ENCODE assay signal across 11 cellular contexts in the genomic region with DNA sequence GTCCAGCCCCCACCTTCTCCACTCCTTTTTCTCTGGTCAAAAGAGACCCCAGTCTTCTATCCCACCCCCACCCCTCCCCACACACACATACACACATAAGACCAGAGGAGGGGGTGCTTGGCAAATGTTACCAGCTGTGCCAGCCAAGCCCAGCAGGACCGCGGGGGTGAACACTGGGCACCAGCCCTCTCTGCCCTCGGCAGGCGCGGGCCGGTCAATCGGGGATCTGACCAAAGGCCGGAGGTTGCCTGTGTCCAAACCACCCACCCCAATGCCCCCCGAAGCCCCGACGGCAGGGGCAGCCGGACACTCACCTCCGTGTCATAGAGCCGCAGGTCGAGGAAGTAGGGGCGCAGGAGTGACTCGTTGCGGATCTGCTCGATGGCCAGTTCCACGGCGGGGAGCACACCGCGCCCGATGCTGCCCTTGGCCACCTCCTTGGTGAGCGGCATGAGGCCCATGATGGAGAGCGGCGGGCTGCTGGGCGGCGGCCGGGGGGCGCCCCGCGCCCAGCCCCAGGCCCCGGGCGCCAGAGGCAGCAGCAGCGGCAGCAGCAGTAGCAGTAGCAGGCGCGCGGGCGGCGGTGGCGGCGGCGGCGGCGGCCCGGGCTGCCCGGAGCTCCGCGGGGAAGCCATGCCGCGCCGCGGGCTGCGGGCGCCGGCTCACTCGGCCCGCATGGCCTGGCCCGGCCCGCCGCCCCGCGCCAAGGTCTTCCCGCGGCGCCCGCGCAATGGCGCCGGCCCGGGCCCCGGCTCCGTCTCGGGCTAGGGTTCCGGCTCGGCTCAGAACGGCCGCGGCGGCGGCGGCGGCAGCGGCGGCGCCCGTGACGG. TPM values are rescaled to one million over a fixed set of nuclear protein-coding genes. Genes with fewer than 3 reads are reported as not detected.
A peak's percentile ranks its signal among the peaks of the same experiment; 100 is the strongest.
DNase-seq lines count a peak whose midpoint lies in the region; ATAC-seq, FAIRE-seq and TF ChIP-seq lines count a peak whose summit lies in the region.
"Had no signal": no experiment of that assay in that cellular context is flagged by ENCODE, and none has a peak within 500 bp of the region (broad histone marks: within the 10 kb centered on the region; RNA-seq: fewer than 3 reads in every experiment).

No MANE protein-coding gene starts in this region.

- POLR2A ChIA-PET in HepG2 (lab: Yijun Ruan, JAX) = no interaction called here

- no peaks in the 10 kb centered on the region; the same call in 1 of the 2 replicates for H4K20me1 ChIP-seq in HepG2 (ENCODE audit: insufficient read depth, low read length)

- no TSS peak for BruUV-seq in HepG2 (replicated peaks; lab: Mats Ljungman, UMichigan)

- no peak overlapping the region for H3K27ac ChIP-seq in right atrium auricular region
- H3K27ac ChIP-seq in HepG2 (ENCODE audit: extremely low read length, insufficient read depth, low read length) = no peak overlapping the region
- no peak overlapping the region for H3K27ac ChIP-seq in urinary bladder (ENCODE audit: low read depth)

- ATAC-seq in left cardiac atrium (no peak), HepG2 (no peak), left colon (no peak), GM18502 (IDR thresholded peaks at IDR 0.05; ENCODE audit: poor library complexity, unreplicated experiment) (no peak), HG03280 (IDR thresholded peaks at IDR 0.05; ENCODE audit: unreplicated experiment) (no peak)

- FAIRE-seq in HepG2 (lab: Jason Lieb, UNC) = no peak

- TF ChIP-seq POLR2A in HepG2 (IDR thresholded peaks at IDR 0.05; ENCODE audit: insufficient read depth in 1 of 2, low read depth in 2 of 2, low read length in 2 of 2) = no peak

- CTCF ChIA-PET in HepG2 (lab: Yijun Ruan, JAX; ENCODE audit: low intra/inter-chr PET ratio, low total read pairs) = no interaction called here

- 0 out of 2 replicates have a peak overlapping the region, but pooled peaks have one; percentile 12 for H3K4me2 ChIP-seq in HepG2 (ENCODE audit: low read depth, low read length)

- H3K9me3 ChIP-seq in right atrium auricular region (no peaks in the 10 kb centered on the region), HepG2 (ENCODE audit: low read length) (no peaks in the 10 kb centered on the region)

- no peak overlapping the region for H3K9ac ChIP-seq in HepG2 (ENCODE audit: insufficient read depth, low read depth, low read length)

- in situ Hi-C loops in HepG2 (cut with HindIII; ENCODE audit: extremely low pct_ligation_motif_present, low pct_unique_long_range_greater_than_20kb) = loop anchor here (10.0 kb wide), 1 partner anchor 394 kb away; no protein-coding TSS in a partner anchor

- TF ChIP-seq RAD21 in HepG2 (CRISPR knock-in tag; IDR thresholded peaks at IDR 0.05) = no peak

- peaks cover 0 to 24% of the 10 kb centered on the region in 2 donors for H3K4me1 ChIP-seq in right atrium auricular region
- no peaks in the 10 kb centered on the region for H3K4me1 ChIP-seq in HepG2 (ENCODE audit: insufficient read depth, low read length)
- no peaks in the 10 kb centered on the region for H3K4me1 ChIP-seq in urinary bladder (ENCODE audit: insufficient read depth)

- no CpG with 5 or more reads among the region's 89 CpGs for WGBS in HepG2 (ENCODE audit: low lambda C conversion rate)
- 4% methylated on average over 88 of the region's 89 CpGs for WGBS in urinary bladder

- H2AFZ ChIP-seq in HepG2 (ENCODE audit: low read length) = no peak overlapping the region

- H3K27me3 ChIP-seq in right atrium auricular region (peaks cover 3 to 19% of the 10 kb centered on the region in 2 donors), HepG2 (ENCODE audit: control insufficient read depth in 1 of 2, insufficient read depth in 2 of 2, low read length in 2 of 2) (peaks cover 2 to 42% of the 10 kb centered on the region in 2 experiments; a peak in 4 of 5 replicates)

- TF ChIP-seq EP300 in HepG2 (IDR thresholded peaks at IDR 0.05; ENCODE audit: low read depth in 2 of 2, low read length in 2 of 2) = no peak
- TF ChIP-seq EP300 in HepG2 (CRISPR knock-in tag; IDR thresholded peaks at IDR 0.05; ENCODE audit: borderline replicate concordance) = no peak

- intact Hi-C loops in left cardiac atrium (cut with DNase I) (loop anchor here in 1 of 2 donors (5.0 kb wide), 1 partner anchor 391 kb away; no protein-coding TSS in a partner anchor), HepG2 (cut with micrococcal nuclease; ENCODE audit: unreplicated experiment) (loop anchor here (2.0 kb wide), 1 partner anchor 60 kb away; no protein-coding TSS in a partner anchor), left colon (cut with DNase I, micrococcal nuclease) (no loop called here)

- H3K4me3 ChIP-seq in right atrium auricular region (peak overlapping the region; percentile 19 to 45), HepG2 (replicated peaks in 1 of 3; ENCODE audit: insufficient read depth in 1 of 3, low read depth in 2 of 3, low read length in 3 of 3) (no peak overlapping the region), urinary bladder (ENCODE audit: low read depth, low read length) (peak overlapping the region; percentile 44)

- no peaks in the 10 kb centered on the region for H3K79me2 ChIP-seq in HepG2 (ENCODE audit: insufficient read depth, low read length)

- TF ChIP-seq CTCF in right atrium auricular region (IDR thresholded peaks at IDR 0.05) = no peak
- no peak for TF ChIP-seq CTCF in HepG2 (CRISPR knock-in tag; IDR thresholded peaks at IDR 0.05)

- no peaks in the 10 kb centered on the region for H3K36me3 ChIP-seq in right atrium auricular region
- no peaks in the 10 kb centered on the region for H3K36me3 ChIP-seq in HepG2 (replicated peaks in 1 of 2; ENCODE audit: control insufficient read depth in 1 of 2, insufficient read depth in 2 of 2, low read length in 2 of 2)
- no peaks in the 10 kb centered on the region for H3K36me3 ChIP-seq in urinary bladder (ENCODE audit: insufficient read depth)

- DNase-seq in right atrium auricular region (ENCODE audit: low spot score) = no peak
- no peak for DNase-seq in left cardiac atrium
- peak; percentile 34 for DNase-seq in astrocyte of the hippocampus (ENCODE audit: low read depth, low spot score)
- no peak for DNase-seq in HepG2 (ENCODE audit: low spot score)
- DNase-seq in left colon = no peak
- DNase-seq: activated T-cell treated with anti-CD3 and anti-CD28 coated beads, Interleukin-2, amount 50 U/mL, for 72 hours; DMS153; MV-4-11 had no signal

TF ChIP-seq in HepG2, 621 proteins besides CTCF, POLR2A, EP300 and RAD21:
- TF ChIP-seq SRSF4 (IDR thresholded peaks at IDR 0.05; ENCODE audit: low read depth, low read length, poor library complexity, severe bottlenecking) = no peak
- TF ChIP-seq ZBTB25 (CRISPR knock-in tag; IDR thresholded peaks at IDR 0.05) = no peak
- no peak for TF ChIP-seq SP5 (CRISPR knock-in tag; IDR thresholded peaks at IDR 0.05; ENCODE audit: borderline replicate concordance, low read depth)
- no peak for TF ChIP-seq ZNF652 (CRISPR knock-in tag; IDR thresholded peaks at IDR 0.05; ENCODE audit: borderline replicate concordance, low read depth)

RNA-seq across cellular contexts. Expression of gene GABBR2, which starts 0.4 kb away (rescaled TPM):
- total RNA-seq in right atrium auricular region = under 1 TPM in 1 of 2 donors, not detected in 1; 0.22 TPM
- total RNA-seq in left cardiac atrium = under 1 TPM in 1 of 2 donors, not detected in 1; 0.41 TPM
- total RNA-seq in HepG2 (2016; rRNA removed; fragmentation: Illumina TruSeq; extraction: Trizol) = 0.02 TPM in 1 of 2 replicates, not detected in the other
- not detected in 2 replicates for total RNA-seq in HepG2 (2016; cell fraction: cytosol; rRNA removed; fragmentation: Illumina TruSeq; extraction: Trizol; ENCODE audit: low read depth)
- total RNA-seq in HepG2 (2016; cell fraction: insoluble cytoplasmic fraction; rRNA removed; fragmentation: Illumina TruSeq; extraction: Trizol) = 0.17 TPM in 1 of 2 replicates, not detected in the other
- not detected in 2 replicates for total RNA-seq in HepG2 (2016; cell fraction: membrane; rRNA removed; fragmentation: Illumina TruSeq; extraction: Trizol)
- not detected in 2 replicates for total RNA-seq in HepG2 (2016; cell fraction: nucleus; rRNA removed; fragmentation: Illumina TruSeq; extraction: Trizol)
- 0.01 TPM in 1 of 2 replicates, not detected in the other for polyA plus RNA-seq in HepG2 (2011; rRNA removed)
- polyA plus RNA-seq in HepG2 (2011; cell fraction: cytosol; rRNA removed) = not detected in 2 replicates
- 0.02 TPM in 1 of 2 replicates, not detected in the other for polyA plus RNA-seq in HepG2 (2011; cell fraction: nucleus; rRNA removed)
- not detected in 2 replicates for polyA plus RNA-seq in HepG2 (2012)
- polyA plus RNA-seq in HepG2 (2016; cell fraction: cytosol; fragmentation: Illumina TruSeq; extraction: Trizol; ENCODE audit: low read depth) = not detected in 2 replicates
- polyA plus RNA-seq in HepG2 (2016; cell fraction: insoluble cytoplasmic fraction; fragmentation: Illumina TruSeq; extraction: Trizol; ENCODE audit: low read depth) = 0.03 TPM in 1 of 2 replicates, not detected in the other
- not detected in 2 replicates for polyA plus RNA-seq in HepG2 (2016; cell fraction: membrane; fragmentation: Illumina TruSeq; extraction: Trizol; ENCODE audit: low read depth)
- not detected in 2 replicates for polyA plus RNA-seq in HepG2 (2016; cell fraction: nucleus; fragmentation: Illumina TruSeq; extraction: Trizol; ENCODE audit: insufficient read depth, low read depth)
- polyA minus RNA-seq in HepG2 (2011; rRNA and poly(A)+ RNA removed; ENCODE audit: low replicate concordance) = 0.33 TPM in 1 of 2 replicates, not detected in the other
- polyA minus RNA-seq in HepG2 (2011; cell fraction: cytosol; rRNA and poly(A)+ RNA removed) = not detected in 2 replicates
- polyA minus RNA-seq in HepG2 (2011; cell fraction: nucleus; rRNA and poly(A)+ RNA removed) = not detected in 2 replicates
- 0.53 TPM for total RNA-seq in urinary bladder
- 0.04 TPM for polyA plus RNA-seq in urinary bladder
- not detected for total RNA-seq in left colon
- total RNA-seq: activated T-cell treated with anti-CD3 and anti-CD28 coated beads, Interleukin-2, amount 50 U/mL, for 72 hours had no signal

Comparison
In these comparisons a context has a peak if more than half of its experiments do, and no peak if none do; other contexts are left out.
1. H3K4me3 ChIP-seq: peak in right atrium auricular region (2 of 2) and urinary bladder (single experiment); none in HepG2 (0 of 3).